12 cellular contexts compared by ENCODE assay signal in the genomic region with DNA sequence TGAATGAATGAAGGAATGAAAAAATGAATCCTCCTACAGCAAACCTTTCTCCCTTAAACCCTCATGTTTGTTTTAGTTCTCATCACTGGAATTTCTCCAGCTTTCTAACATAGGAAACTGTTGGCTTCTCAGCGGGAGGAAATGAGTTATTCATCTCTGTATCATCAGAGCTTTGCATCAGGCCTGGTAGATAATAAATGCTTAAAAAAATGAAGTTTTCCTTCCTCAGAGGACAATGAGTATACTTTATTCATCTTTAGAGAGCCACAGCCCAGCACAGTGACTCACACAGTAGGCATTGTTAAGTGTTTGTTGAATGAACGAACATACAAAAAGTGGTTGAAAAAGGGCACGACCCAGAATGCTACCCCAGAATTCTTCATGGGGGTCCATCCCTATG.
A peak's percentile ranks its signal among the peaks of the same experiment; 100 is the strongest.
DNase-seq lines count a peak whose midpoint lies in the region; ATAC-seq and TF ChIP-seq lines count a peak whose summit lies in the region.
"Had no signal": no experiment of that assay in that cellular context is flagged by ENCODE, and none has a peak within 500 bp of the region (broad histone marks: within the 10 kb centered on the region; RNA-seq: fewer than 3 reads in every experiment).

No MANE protein-coding gene starts in this region.

- H3K9ac ChIP-seq in fibroblast of lung (ENCODE audit: insufficient read depth, low read length) = no peak overlapping the region
- H3K9ac ChIP-seq in skeletal muscle satellite cell (ENCODE audit: low read depth, low read length) = no peak overlapping the region

- no peak overlapping the region for H3K27ac Mint-ChIP-seq in stimulated activated naive B cell treated with anti-CD40 and anti-IgM and Interleukin-4, amounts not matched to agents 10 μg/mL and 1 μg/mL and 100 μg/mL, for 72 hours

- 49 to 69% (median 66%) methylated on average over 3 of the region's 3 CpGs for WGBS in adrenal gland, 4 donors

- H3K4me2 ChIP-seq in fibroblast of lung (ENCODE audit: extremely low read depth, insufficient read depth, low read length) (peak overlapping the region; percentile 40), skeletal muscle satellite cell (ENCODE audit: low read length) (peak overlapping the region; percentile 62)

- peak overlapping the region; percentile 52 for H3K27ac ChIP-seq in fibroblast of lung (ENCODE audit: insufficient read depth, low read length)
- peak overlapping the region in 1 of 5 donors; percentile 57 for H3K27ac ChIP-seq in adrenal gland
- H3K27ac ChIP-seq: body of pancreas had no signal

- H3K79me2 ChIP-seq in fibroblast of lung (ENCODE audit: control insufficient read depth, insufficient read depth, low read length) = no peaks in the 10 kb centered on the region

- H3K4me1 ChIP-seq in fibroblast of lung (ENCODE audit: control insufficient read depth, extremely low read depth, insufficient read depth, low read length) (peaks cover 52% of the 10 kb centered on the region), skeletal muscle satellite cell (ENCODE audit: control insufficient read depth, insufficient read depth, low read length) (peaks cover 60% of the 10 kb centered on the region), adrenal gland (replicated peaks in 1 of 2) (peaks cover 0 to 8% of the 10 kb centered on the region in 2 donors)

- TF ChIP-seq CTCF in fibroblast of lung (conservative IDR thresholded peaks at IDR 0.05 in 1 of 2, IDR thresholded peaks at IDR 0.05 in 1 of 2; ENCODE audit: low read depth in 1 of 2, low read length in 2 of 2) (no peak), adrenal gland (IDR thresholded peaks at IDR 0.05) (no peak)

- H3K27me3 ChIP-seq in fibroblast of lung (ENCODE audit: control insufficient read depth, insufficient read depth, low read length) (no peaks in the 10 kb centered on the region), skeletal muscle satellite cell (ENCODE audit: control insufficient read depth, insufficient read depth, low read length) (no peaks in the 10 kb centered on the region), adrenal gland (peaks cover 3% of the 10 kb centered on the region)
- H3K27me3 ChIP-seq: body of pancreas, esophagus squamous epithelium had no signal

- ATAC-seq in left cardiac atrium (no peak), GM19328 (IDR thresholded peaks at IDR 0.05; ENCODE audit: unreplicated experiment) (no peak)
- no peak for ATAC-seq in stimulated activated naive B cell treated with anti-CD40 and anti-IgM and Interleukin-4, amounts not matched to agents 10 μg/mL and 1 μg/mL and 100 μg/mL, for 72 hours (replicated peaks)
- ATAC-seq: body of pancreas had no signal

- H3K4me3 ChIP-seq in fibroblast of lung (replicated peaks in 1 of 4; ENCODE audit: control extremely low read depth in 1 of 4, insufficient read depth in 1 of 4, low read depth in 3 of 4, low read length in 4 of 4) (no peak overlapping the region), skeletal muscle satellite cell (ENCODE audit: low read length) (no peak overlapping the region), adrenal gland (no peak overlapping the region)
- H3K4me3 ChIP-seq: body of pancreas, esophagus squamous epithelium had no signal

- TF ChIP-seq POLR2A in adrenal gland (IDR thresholded peaks at IDR 0.05) = no peak

- H4K20me1 ChIP-seq in fibroblast of lung (ENCODE audit: control insufficient read depth, extremely low read depth, insufficient read depth, low read length) = no peaks in the 10 kb centered on the region

- no peaks in the 10 kb centered on the region for H3K36me3 Mint-ChIP-seq in stimulated activated naive B cell treated with anti-CD40 and anti-IgM and Interleukin-4, amounts not matched to agents 10 μg/mL and 1 μg/mL and 100 μg/mL, for 72 hours

- no peaks in the 10 kb centered on the region for H3K9me3 ChIP-seq in fibroblast of lung (ENCODE audit: control insufficient read depth, insufficient read depth, low read depth, low read length)
- H3K9me3 ChIP-seq in skeletal muscle satellite cell (replicated peaks; ENCODE audit: low read length) = no peaks in the 10 kb centered on the region
- H3K9me3 ChIP-seq in adrenal gland (replicated peaks in 1 of 3) = no peaks in the 10 kb centered on the region
- H3K9me3 ChIP-seq: body of pancreas, esophagus squamous epithelium had no signal

- H3K4me1 Mint-ChIP-seq in stimulated activated naive B cell treated with anti-CD40 and anti-IgM and Interleukin-4, amounts not matched to agents 10 μg/mL and 1 μg/mL and 100 μg/mL, for 72 hours = peaks cover 8 to 13% of the 10 kb centered on the region in 2 donors

- intact Hi-C loops in left cardiac atrium (cut with DNase I) (no loop called here), adrenal gland (cut with DNase I) (no loop called here)

- no peak overlapping the region for H3K4me3 Mint-ChIP-seq in stimulated activated naive B cell treated with anti-CD40 and anti-IgM and Interleukin-4, amounts not matched to agents 10 μg/mL and 1 μg/mL and 100 μg/mL, for 72 hours

- peaks cover 9 to 15% of the 10 kb centered on the region in 2 donors for H3K27me3 Mint-ChIP-seq in stimulated activated naive B cell treated with anti-CD40 and anti-IgM and Interleukin-4, amounts not matched to agents 10 μg/mL and 1 μg/mL and 100 μg/mL, for 72 hours

- peak; percentile 75 for DNase-seq in GM04504 (ENCODE audit: low read depth)
- peak; percentile 44 for DNase-seq in SK-MEL-5 (ENCODE audit: low read depth, low spot score)
- DNase-seq in fibroblast of lung (ENCODE audit: low read depth in 2 of 2) = peak; percentile 70 to 95
- no peak for DNase-seq in left cardiac atrium
- no peak for DNase-seq in stimulated activated naive B cell treated with anti-CD40 and anti-IgM and Interleukin-4, amounts not matched to agents 10 μg/mL and 1 μg/mL and 100 μg/mL, for 72 hours
- DNase-seq in adrenal gland = no peak
- DNase-seq: body of pancreas; esophagus squamous epithelium; Right ventricle myocardium superior; stimulated activated CD4-positive, alpha-beta T cell treated with anti-CD3 and anti-CD28 coated beads, Interleukin-2, amount 100 ng/mL, for 24 hours had no signal

- in situ Hi-C loops in SK-MEL-5 (cut with HindIII; ENCODE audit: low pct_unique_long_range_greater_than_20kb, low sequenced_read_pairs) = no loop called here

- no peaks in the 10 kb centered on the region for H3K36me3 ChIP-seq in fibroblast of lung (ENCODE audit: control insufficient read depth, insufficient read depth, low read length)
- H3K36me3 ChIP-seq in skeletal muscle satellite cell (ENCODE audit: insufficient read depth, low read length) = no peaks in the 10 kb centered on the region
- no peaks in the 10 kb centered on the region for H3K36me3 ChIP-seq in adrenal gland (replicated peaks in 1 of 2)
- H3K36me3 ChIP-seq: esophagus squamous epithelium had no signal

- no peak overlapping the region for H2AFZ ChIP-seq in fibroblast of lung (ENCODE audit: low read length)

- no peaks in the 10 kb centered on the region for H3K9me3 Mint-ChIP-seq in stimulated activated naive B cell treated with anti-CD40 and anti-IgM and Interleukin-4, amounts not matched to agents 10 μg/mL and 1 μg/mL and 100 μg/mL, for 72 hours

Comparison
In these comparisons a context has a peak if more than half of its experiments do, and no peak if none do; other contexts are left out.
1. DNase-seq: peak in GM04504 (single experiment), SK-MEL-5 (single experiment) and fibroblast of lung (2 of 2); none in left cardiac atrium (single experiment), stimulated activated naive B cell treated with anti-CD40 and anti-IgM and Interleukin-4, amounts not matched to agents 10 μg/mL and 1 μg/mL and 100 μg/mL, for 72 hours (single experiment) and adrenal gland (0 of 7).